8 cellular contexts compared by ENCODE assay signal in genomic region chr3:170419301-170420087, GRCh38. TPM values are rescaled to one million over a fixed set of nuclear protein-coding genes. Genes with fewer than 3 reads are reported as not detected.
DNase-seq lines count a peak whose midpoint lies in the region; ATAC-seq and TF ChIP-seq lines count a peak whose summit lies in the region.

No MANE protein-coding gene starts in this region.

- no peaks in the 10 kb centered on the region for H3K9me2 ChIP-seq in OCI-LY7 (ENCODE audit: insufficient read depth, low read length)

- H3K4me2 ChIP-seq in OCI-LY7 (ENCODE audit: low read length): no peak overlapping the region

- H3K27me3 ChIP-seq in skeletal muscle tissue (ENCODE audit: control insufficient read depth in 3 of 3, insufficient read depth in 3 of 3, low read length in 3 of 3): peaks cover 11 to 36% (median 24%) of the 10 kb centered on the region in 3 donors

- H3K36me3 ChIP-seq in skeletal muscle tissue (ENCODE audit: control insufficient read depth in 3 of 3, insufficient read depth in 3 of 3, low read length in 3 of 3) (no peaks in the 10 kb centered on the region), OCI-LY7 (ENCODE audit: insufficient read depth, low read length) (no peaks in the 10 kb centered on the region)

- no peak for ATAC-seq in HG02763 (IDR thresholded peaks at IDR 0.05; ENCODE audit: unreplicated experiment)

- H3K79me2 ChIP-seq in OCI-LY7 (ENCODE audit: insufficient read depth, low read depth, low read length): no peaks in the 10 kb centered on the region

- BruUV-seq in OCI-LY7 (replicated peaks; lab: Mats Ljungman, UMichigan): no TSS peak

- DNase-seq in HFF-Myc (ENCODE audit: extremely low read depth, low read depth) (no peak), astrocyte of the spinal cord (ENCODE audit: low read depth, low spot score) (peak; percentile 51), NCI-H1092 (lab: John Stamatoyannopoulos, UW) (no peak), OCI-LY7 (ENCODE audit: low spot score) (no peak)
- no peak for DNase-seq in stimulated activated CD4-positive, alpha-beta T cell treated with anti-CD3 and anti-CD28 coated beads, Interleukin-2, amount 100 ng/mL, for 48 hours

- H3K4me3 ChIP-seq in HFF-Myc (replicated peaks; ENCODE audit: low read depth, low read length): peak overlapping the region; percentile 50
- peak overlapping the region; percentile 87 for H3K4me3 ChIP-seq in astrocyte of the spinal cord (ENCODE audit: low read depth, low read length)
- peak overlapping the region; percentile 51 for H3K4me3 ChIP-seq in iPS-18c (ENCODE audit: insufficient read depth, low read depth, low read length)
- peak overlapping the region; percentile 60 to 74 (median 69) for H3K4me3 ChIP-seq in skeletal muscle tissue (ENCODE audit: low read length in 3 of 3)
- no peak overlapping the region for H3K4me3 ChIP-seq in OCI-LY7 (ENCODE audit: low read depth, low read length, poor library complexity, severe bottlenecking)

- no peak overlapping the region for H2AFZ ChIP-seq in OCI-LY7 (ENCODE audit: low read length)

- peaks cover 8 to 16% (median 16%) of the 10 kb centered on the region in 3 donors for H3K4me1 ChIP-seq in skeletal muscle tissue (ENCODE audit: control insufficient read depth in 3 of 3, insufficient read depth in 3 of 3, low read length in 3 of 3)
- no peaks in the 10 kb centered on the region for H3K4me1 ChIP-seq in OCI-LY7 (ENCODE audit: insufficient read depth, low read length, poor library complexity, severe bottlenecking)

- H3K9me3 ChIP-seq in iPS-18c (ENCODE audit: control insufficient read depth, insufficient read depth, low read length) (no peaks in the 10 kb centered on the region), skeletal muscle tissue (ENCODE audit: control insufficient read depth in 3 of 3, low read length in 3 of 3) (no peaks in the 10 kb centered on the region), OCI-LY7 (ENCODE audit: low read length) (no peaks in the 10 kb centered on the region)

- H3K9ac ChIP-seq in skeletal muscle tissue (ENCODE audit: low read depth in 1 of 3, low read length in 3 of 3): peak overlapping the region in 1 of 3 donors; percentile 16

- no peak for TF ChIP-seq CTCF in HFF-Myc (IDR thresholded peaks at IDR 0.05; ENCODE audit: low read depth, low read length, missing control alignments)
- TF ChIP-seq CTCF in astrocyte of the spinal cord (IDR thresholded peaks at IDR 0.05; ENCODE audit: low read depth, low read length): no peak
- no peak for TF ChIP-seq CTCF in OCI-LY7 (conservative IDR thresholded peaks at IDR 0.05; ENCODE audit: low read length)

- no peaks in the 10 kb centered on the region for H4K20me1 ChIP-seq in OCI-LY7 (ENCODE audit: insufficient read depth, low read length)

- CTCF ChIA-PET in OCI-LY7 (lab: Charles Lee; ENCODE audit: unreplicated experiment): no interaction called here

- intact Hi-C loops in OCI-LY7 (cut with micrococcal nuclease; ENCODE audit: unreplicated experiment): no loop called here

- H3K27ac ChIP-seq in skeletal muscle tissue (ENCODE audit: low read depth, low read length) (no peak overlapping the region), OCI-LY7 (ENCODE audit: low read depth, low read length, poor library complexity, severe bottlenecking) (no peak overlapping the region)

- POLR2A ChIA-PET in OCI-LY7 (lab: Charles Lee): no interaction called here

- in situ Hi-C loops in astrocyte of the spinal cord (cut with HindIII; ENCODE audit: low sequenced_read_pairs): loop anchor here (10.0 kb wide), 1 partner anchor 395 kb away; no protein-coding TSS in a partner anchor

RNA-seq across cellular contexts. Expression of gene CLDN11, which starts 0.8 kb away (rescaled TPM):
- total RNA-seq in skeletal muscle tissue (1.6 TPM), OCI-LY7 (2022) (0.33 and 0.34 TPM in 2 replicates)
- 0.32 and 1.0 TPM in 2 replicates for total RNA-seq in OCI-LY7 (2014; rRNA removed; shearing (Covaris generic))
